ENCODE assay signal across 8 cellular contexts in the genomic region with DNA sequence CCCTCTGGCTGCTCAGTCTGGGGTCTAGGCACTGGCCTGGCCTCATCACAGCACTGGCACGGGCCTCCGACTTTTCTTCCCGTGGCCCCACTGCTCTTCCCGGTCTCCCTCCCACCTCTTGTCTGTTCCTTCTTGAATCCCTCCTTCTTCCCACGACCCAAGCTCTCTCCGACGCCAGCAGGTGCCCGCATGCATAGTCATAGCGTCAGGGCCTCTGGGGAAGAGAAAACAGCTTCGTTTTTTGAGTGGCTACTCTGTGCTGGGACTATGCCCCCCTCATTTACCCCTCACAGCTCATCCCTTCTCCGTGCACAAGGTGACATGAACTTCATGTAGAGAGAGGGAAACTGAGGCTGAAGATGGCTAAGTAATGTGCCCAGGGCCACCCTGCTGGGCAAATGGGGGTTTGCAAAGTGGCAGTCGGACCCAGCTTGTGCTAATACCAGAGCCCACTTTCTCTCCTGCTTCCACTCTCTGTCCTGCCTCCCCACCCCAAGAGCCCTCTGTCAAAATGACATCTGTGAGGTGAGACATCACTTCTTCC. TPM values are rescaled to one million over a fixed set of nuclear protein-coding genes. Genes with fewer than 3 reads are reported as not detected.
DNase-seq lines count a peak whose midpoint lies in the region; ATAC-seq and TF ChIP-seq lines count a peak whose summit lies in the region.

No MANE protein-coding gene starts in this region.

- H3K9ac ChIP-seq in HCT116 (ENCODE audit: low read length) (peak overlapping the region; percentile 41), Karpas-422 (ENCODE audit: low read length) (no peak overlapping the region)

- peaks cover 67 to 80% of the 10 kb centered on the region in 2 experiments for H3K4me1 ChIP-seq in HCT116 (ENCODE audit: control insufficient read depth in 1 of 2, insufficient read depth in 2 of 2, low read length in 2 of 2)
- peaks cover 8 to 69% (median 49%) of the 10 kb centered on the region in 12 donors for H3K4me1 ChIP-seq in heart left ventricle
- H3K4me1 ChIP-seq in Karpas-422 (ENCODE audit: low read length): no peaks in the 10 kb centered on the region

- BruUV-seq in HCT116 (replicated peaks; lab: Mats Ljungman, UMichigan): no TSS peak

- 66 to 74% (median 70%) methylated on average over 12 of the region's 12 CpGs for WGBS in heart left ventricle, 4 donors

- peaks cover 30% of the 10 kb centered on the region for H3K4me1 Mint-ChIP-seq in activated naive CD8-positive, alpha-beta T cell treated with anti-CD3 and anti-CD28 coated beads, Interleukin-2, amount 10 ng/mL, durations not matched to agents 7 days and 5 days
- H3K4me1 Mint-ChIP-seq in stimulated activated effector memory CD8-positive, alpha-beta T cell treated with anti-CD3 and anti-CD28 coated beads, Interleukin-12 subunit alpha, Interleukin-12 subunit beta, amount 100 ng/mL, for 72 hours: peaks cover 49% of the 10 kb centered on the region

- TF ChIP-seq RAD21 in HCT116 (IDR thresholded peaks at IDR 0.05; ENCODE audit: low read depth): no peak

- H3K4me3 ChIP-seq in HCT116 (replicated peaks in 1 of 2; ENCODE audit: low read depth in 1 of 2, low read length in 2 of 2): peak overlapping the region; percentile 15 to 27
- no peak overlapping the region for H3K4me3 ChIP-seq in heart left ventricle
- H3K4me3 ChIP-seq in Karpas-422 (ENCODE audit: low read length): no peak overlapping the region

- no peaks in the 10 kb centered on the region for H3K27me3 Mint-ChIP-seq in activated naive CD8-positive, alpha-beta T cell treated with anti-CD3 and anti-CD28 coated beads, Interleukin-2, amount 10 ng/mL, durations not matched to agents 7 days and 5 days

- H3K79me2 ChIP-seq in HCT116 (ENCODE audit: insufficient read depth, low read length): no peaks in the 10 kb centered on the region; the same call in 1 of the 2 replicates
- H3K79me2 ChIP-seq in Karpas-422 (ENCODE audit: low read length): no peaks in the 10 kb centered on the region

- TF ChIP-seq POLR2A in HCT116 (IDR thresholded peaks at IDR 0.05; ENCODE audit: borderline replicate concordance, extremely low read depth, insufficient read depth, insufficient read length) (no peak), heart left ventricle (IDR thresholded peaks at IDR 0.05) (no peak)

- H3K9me3 Mint-ChIP-seq in activated naive CD8-positive, alpha-beta T cell treated with anti-CD3 and anti-CD28 coated beads, Interleukin-2, amount 10 ng/mL, durations not matched to agents 7 days and 5 days: no peaks in the 10 kb centered on the region
- H3K9me3 Mint-ChIP-seq in stimulated activated effector memory CD8-positive, alpha-beta T cell treated with anti-CD3 and anti-CD28 coated beads, Interleukin-12 subunit alpha, Interleukin-12 subunit beta, amount 100 ng/mL, for 72 hours: no peaks in the 10 kb centered on the region

- no peak overlapping the region for H3K4me3 Mint-ChIP-seq in activated naive CD8-positive, alpha-beta T cell treated with anti-CD3 and anti-CD28 coated beads, Interleukin-2, amount 10 ng/mL, durations not matched to agents 7 days and 5 days
- peak overlapping the region; percentile 57 for H3K4me3 Mint-ChIP-seq in stimulated activated effector memory CD8-positive, alpha-beta T cell treated with anti-CD3 and anti-CD28 coated beads, Interleukin-12 subunit alpha, Interleukin-12 subunit beta, amount 100 ng/mL, for 72 hours

- CTCF ChIA-PET in HCT116 (lab: Charles Lee): interaction anchor here (2.7 kb wide), 1 partner anchor 15 kb away, joined by 13 read pairs; no protein-coding TSS in a partner anchor

- intact Hi-C loops in HCT116 (cut with micrococcal nuclease) (no loop called here), heart left ventricle (cut with DNase I) (loop anchor here in 2 of 10 donors (5.0 kb wide), 2 partner anchors 34 to 59 kb away; partner anchors contain the start of gene SYNJ2 (in 2 of the 2))

- H3K9me2 ChIP-seq in HCT116 (ENCODE audit: insufficient read depth) (no peaks in the 10 kb centered on the region), Karpas-422 (replicated peaks; ENCODE audit: insufficient read depth, low read length) (no peaks in the 10 kb centered on the region)

- H3K36me3 ChIP-seq in HCT116 (ENCODE audit: control insufficient read depth in 1 of 2, insufficient read depth in 2 of 2, low read length in 2 of 2) (no peaks in the 10 kb centered on the region), heart left ventricle (peaks cover 0 to 21% (median 0%) of the 10 kb centered on the region in 9 donors), Karpas-422 (ENCODE audit: insufficient read depth, low read length) (no peaks in the 10 kb centered on the region)

- no peak for DNase-seq in HCT116 (ENCODE audit: low read depth, low spot score)
- DNase-seq in activated naive CD8-positive, alpha-beta T cell treated with anti-CD3 and anti-CD28 coated beads, Interleukin-2, amount 10 ng/mL, durations not matched to agents 7 days and 5 days: no peak
- DNase-seq in heart left ventricle: peak in 1 of 5 donors; percentile 36
- no peak for DNase-seq in stimulated activated effector memory CD8-positive, alpha-beta T cell treated with anti-CD3 and anti-CD28 coated beads, Interleukin-12 subunit alpha, Interleukin-12 subunit beta, amount 100 ng/mL, for 72 hours (ENCODE audit: low spot score in 2 of 2)
- no peak for DNase-seq in Karpas-422
- DNase-seq in GM19238 (ENCODE audit: insufficient read length, low spot score): no peak
- DNase-seq in NCI-H2107 (lab: John Stamatoyannopoulos, UW): no peak

- H4K20me1 ChIP-seq in HCT116 (ENCODE audit: insufficient read depth) (no peaks in the 10 kb centered on the region), Karpas-422 (ENCODE audit: insufficient read depth, low read depth, low read length) (no peaks in the 10 kb centered on the region)

- no peak overlapping the region for H2AFZ ChIP-seq in HCT116 (ENCODE audit: low read depth, low read length, poor library complexity, severe bottlenecking)
- no peak overlapping the region for H2AFZ ChIP-seq in Karpas-422 (ENCODE audit: low read length)

- RAD21 ChIA-PET in HCT116 (lab: Charles Lee; ENCODE audit: low non-redundant PET in 1 of 2, low total read pairs in 2 of 2, uncharacterized antibody in 2 of 2, unreplicated experiment in 2 of 2): no interaction called here

- TF ChIP-seq CTCF in HCT116 (IDR thresholded peaks at IDR 0.05 in 2 of 3, conservative IDR thresholded peaks at IDR 0.05 in 1 of 3; ENCODE audit: borderline replicate concordance in 1 of 3, insufficient read depth in 1 of 3, low read depth in 2 of 3, low read length in 2 of 3): 0 out of 6 replicates have a peak, but pooled peaks of 1 of the 3 experiments have one; percentile 8
- TF ChIP-seq CTCF in heart left ventricle (IDR thresholded peaks at IDR 0.05): no peak

- H3K27ac Mint-ChIP-seq in activated naive CD8-positive, alpha-beta T cell treated with anti-CD3 and anti-CD28 coated beads, Interleukin-2, amount 10 ng/mL, durations not matched to agents 7 days and 5 days: peak overlapping the region; percentile 19
- peak overlapping the region; percentile 89 for H3K27ac Mint-ChIP-seq in stimulated activated effector memory CD8-positive, alpha-beta T cell treated with anti-CD3 and anti-CD28 coated beads, Interleukin-12 subunit alpha, Interleukin-12 subunit beta, amount 100 ng/mL, for 72 hours

- peak overlapping the region; percentile 87 for H3K27ac ChIP-seq in HCT116 (ENCODE audit: low read depth, low read length)
- peak overlapping the region; percentile 72 to 98 (median 92) for H3K27ac ChIP-seq in heart left ventricle
- H3K27ac ChIP-seq in Karpas-422 (ENCODE audit: low read length): no peak overlapping the region

- peaks cover 32% of the 10 kb centered on the region for H3K36me3 Mint-ChIP-seq in activated naive CD8-positive, alpha-beta T cell treated with anti-CD3 and anti-CD28 coated beads, Interleukin-2, amount 10 ng/mL, durations not matched to agents 7 days and 5 days
- peaks cover 42% of the 10 kb centered on the region for H3K36me3 Mint-ChIP-seq in stimulated activated effector memory CD8-positive, alpha-beta T cell treated with anti-CD3 and anti-CD28 coated beads, Interleukin-12 subunit alpha, Interleukin-12 subunit beta, amount 100 ng/mL, for 72 hours

- H3K9me3 ChIP-seq in HCT116 (ENCODE audit: control insufficient read depth in 1 of 2, insufficient read depth in 1 of 2, low read depth in 1 of 2, low read length in 2 of 2) (no peaks in the 10 kb centered on the region), heart left ventricle (no peaks in the 10 kb centered on the region), Karpas-422 (ENCODE audit: low read length) (no peaks in the 10 kb centered on the region)

- POLR2A ChIA-PET in HCT116 (lab: Charles Lee): no interaction called here
- POLR2A ChIA-PET in activated naive CD8-positive, alpha-beta T cell treated with anti-CD3 and anti-CD28 coated beads, Interleukin-2, amount 10 ng/mL, durations not matched to agents 7 days and 5 days (lab: Charles Lee): interaction anchor here (1.0 kb wide), 1 partner anchor 39 kb away, joined by 5 read pairs; no protein-coding TSS in a partner anchor

- peak; percentile 26 for ATAC-seq in HCT116
- no peak for ATAC-seq in activated naive CD8-positive, alpha-beta T cell treated with anti-CD3 and anti-CD28 coated beads, Interleukin-2, amount 10 ng/mL, durations not matched to agents 7 days and 5 days (ENCODE audit: low read depth)
- no peak for ATAC-seq in heart left ventricle
- ATAC-seq in stimulated activated effector memory CD8-positive, alpha-beta T cell treated with anti-CD3 and anti-CD28 coated beads, Interleukin-12 subunit alpha, Interleukin-12 subunit beta, amount 100 ng/mL, for 72 hours: no peak
- ATAC-seq in HG02870 (IDR thresholded peaks at IDR 0.05; ENCODE audit: unreplicated experiment): no peak

- H3K4me2 ChIP-seq in HCT116 (ENCODE audit: low read length) (peak overlapping the region; percentile 80), Karpas-422 (ENCODE audit: low read depth, low read length, poor library complexity, severe bottlenecking) (no peak overlapping the region)

- H3K27me3 ChIP-seq in HCT116 (ENCODE audit: insufficient read depth, low read length) (no peaks in the 10 kb centered on the region), heart left ventricle (no peaks in the 10 kb centered on the region), Karpas-422 (ENCODE audit: low read length) (no peaks in the 10 kb centered on the region)

TF ChIP-seq in HCT116, 20 proteins besides CTCF, POLR2A, EP300 and RAD21 (continues in another document):
- TF ChIP-seq EZH2phosphoT487 (IDR thresholded peaks at IDR 0.05; ENCODE audit: borderline replicate concordance): no peak

RNA-seq across cellular contexts. Expression of gene SYNJ2, which starts 59.2 kb away (rescaled TPM):
- 23.9 TPM for total RNA-seq in HCT116 (2021; ENCODE audit: unreplicated experiment)
- polyA plus RNA-seq in HCT116 (2012): 11.6 and 12.6 TPM in 2 replicates
- 10 to 100 TPM; 26.2 to 32.1 TPM for total RNA-seq in activated naive CD8-positive, alpha-beta T cell treated with anti-CD3 and anti-CD28 coated beads, Interleukin-2, amount 10 ng/mL, durations not matched to agents 7 days and 5 days
- total RNA-seq in heart left ventricle: 10 to 100 TPM in 8 of 9 donors, 1 to 10 TPM in 1; 7.5 to 27.0 (median 18.2) TPM
- polyA plus RNA-seq in heart left ventricle: 10 to 100 TPM; 15.0 to 25.8 TPM
- total RNA-seq in Karpas-422 (2014; rRNA removed; shearing (Covaris generic); ENCODE audit: low replicate concordance): 0.04 TPM in 1 of 2 replicates, not detected in the other

Comparison
In these comparisons a context has a peak if more than half of its experiments do, and no peak if none do; other contexts are left out.
1. H3K4me3 ChIP-seq: peak in HCT116 (2 of 2); none in heart left ventricle (0 of 12) and Karpas-422 (single experiment).